Comparison of ENCODE assay signal across 9 cellular contexts in genomic region chr10:17444062-17444714, GRCh38. TPM values are rescaled to one million over a fixed set of nuclear protein-coding genes. Genes with fewer than 3 reads are reported as not detected.
DNase-seq lines count a peak whose midpoint lies in the region; ATAC-seq and TF ChIP-seq lines count a peak whose summit lies in the region.
"Had no signal": no experiment of that assay in that cellular context is flagged by ENCODE, and none has a peak within 500 bp of the region (broad histone marks: within the 10 kb centered on the region; RNA-seq: fewer than 3 reads in every experiment).

No MANE protein-coding gene starts in this region.

- peaks cover 0 to 14% (median 6%) of the 10 kb centered on the region in 5 donors for H3K36me3 Mint-ChIP-seq in naive thymus-derived CD4-positive, alpha-beta T cell
- peaks cover 6 to 11% (median 8%) of the 10 kb centered on the region in 3 experiments for H3K36me3 Mint-ChIP-seq in H9 (ENCODE audit: insufficient read depth in 1 of 3, low read depth in 3 of 3)

- peaks cover 5 to 30% (median 9%) of the 10 kb centered on the region in 5 donors for H3K27me3 Mint-ChIP-seq in naive thymus-derived CD4-positive, alpha-beta T cell
- H3K27me3 Mint-ChIP-seq in H9 (ENCODE audit: low read depth), result no peaks in the 10 kb centered on the region; the same call in 1 of the 2 replicates

- H4K8ac ChIP-seq in H9 (replicated peaks; ENCODE audit: insufficient read length, low read depth, low read length), result no peak overlapping the region

- H3K27ac ChIP-seq in naive thymus-derived CD4-positive, alpha-beta T cell (ENCODE audit: low read depth, low read length), result no peak overlapping the region
- no peak overlapping the region for H3K27ac ChIP-seq in H9 (ENCODE audit: insufficient read length, low read depth, low read length)

- peak overlapping the region in 6 of 10 donors; percentile 26 to 58 (median 43) for H3K4me3 Mint-ChIP-seq in naive thymus-derived CD4-positive, alpha-beta T cell
- no peak overlapping the region for H3K4me3 Mint-ChIP-seq in H9

- H3K14ac ChIP-seq in H9 (ENCODE audit: insufficient read depth, low read length), result no peak overlapping the region

- H4K91ac ChIP-seq in H9 (ENCODE audit: insufficient read length, low read depth, low read length), result no peak overlapping the region

- DNase-seq in NOMO-1 treated with DMSO at 0.1 percent for 48 hours (lab: John Stamatoyannopoulos, UW; ENCODE audit: unreplicated experiment) (peak; percentile 9), NOMO-1 treated with dmso at 0.1 percent for 144 hours (lab: John Stamatoyannopoulos, UW; ENCODE audit: unreplicated experiment) (no peak), NAMALWA (ENCODE audit: low spot score) (no peak), H9 (no peak), NCI-H2171 treated with DMSO at 0.1 percent for 48 hours (lab: John Stamatoyannopoulos, UW) (no peak)
- DNase-seq in naive thymus-derived CD4-positive, alpha-beta T cell, result peak in 2 of 9 donors; percentile 14 to 27

- H2BK120ac ChIP-seq in H9 (ENCODE audit: low read depth, low read length, poor library complexity, severe bottlenecking), result no peak overlapping the region

- H3K9me3 Mint-ChIP-seq in naive thymus-derived CD4-positive, alpha-beta T cell, result peaks cover 0 to 13% (median 6%) of the 10 kb centered on the region in 11 donors
- peaks cover 10 to 11% of the 10 kb centered on the region in 2 experiments for H3K9me3 Mint-ChIP-seq in H9

- H3K4me1 ChIP-seq in naive thymus-derived CD4-positive, alpha-beta T cell (ENCODE audit: control insufficient read depth in 2 of 2, insufficient read depth in 2 of 2, low read length in 2 of 2), result peaks cover 9 to 14% of the 10 kb centered on the region in 2 donors
- no peaks in the 10 kb centered on the region for H3K4me1 ChIP-seq in H9 (ENCODE audit: insufficient read depth, low read length)

- H3K9me3 ChIP-seq in naive thymus-derived CD4-positive, alpha-beta T cell (ENCODE audit: control insufficient read depth in 2 of 3, low read length in 3 of 3), result peaks cover 0 to 5% (median 0%) of the 10 kb centered on the region in 3 experiments
- no peaks in the 10 kb centered on the region for H3K9me3 ChIP-seq in H9 (ENCODE audit: control insufficient read depth, low read depth, low read length)

- H3K9ac ChIP-seq in H9 (ENCODE audit: extremely low read depth, insufficient read length, low read length), result no peak overlapping the region

- no peak overlapping the region for H2BK12ac ChIP-seq in H9 (ENCODE audit: insufficient read length, low read depth, low read length)

- no peaks in the 10 kb centered on the region for H3K36me3 ChIP-seq in naive thymus-derived CD4-positive, alpha-beta T cell (ENCODE audit: control insufficient read depth in 2 of 3, insufficient read depth in 3 of 3, low read length in 3 of 3)

- H3K4ac ChIP-seq in H9 (ENCODE audit: low read depth, low read length), result no peak overlapping the region

- no peak overlapping the region for H2AFZ ChIP-seq in H9 (ENCODE audit: low read length)

- no peak overlapping the region for H3K23ac ChIP-seq in H9 (ENCODE audit: insufficient read length, low read depth, low read length)

- H4K5ac ChIP-seq in H9 (ENCODE audit: insufficient read length, low read depth, low read length), result no peak overlapping the region

- H3T11ph ChIP-seq in H9 (ENCODE audit: low read length), result no peak overlapping the region

- no peaks in the 10 kb centered on the region for H3K79me1 ChIP-seq in H9 (ENCODE audit: insufficient read depth, low read depth, low read length, poor library complexity, severe bottlenecking)

- ATAC-seq in GM21717 (IDR thresholded peaks at IDR 0.05; ENCODE audit: unreplicated experiment), result peak; percentile 97
- peak; percentile 98 for ATAC-seq in HG03565 (IDR thresholded peaks at IDR 0.05; ENCODE audit: unreplicated experiment)
- peak; percentile 88 for ATAC-seq in naive thymus-derived CD4-positive, alpha-beta T cell

- POLR2A ChIA-PET in naive thymus-derived CD4-positive, alpha-beta T cell (lab: Charles Lee), result no interaction called here

- no peak overlapping the region for H2AK5ac ChIP-seq in H9 (ENCODE audit: insufficient read length, low read length)

- H3K27me3 ChIP-seq in naive thymus-derived CD4-positive, alpha-beta T cell (ENCODE audit: control insufficient read depth in 2 of 2, insufficient read depth in 2 of 2, low read length in 2 of 2), result no peaks in the 10 kb centered on the region
- no peaks in the 10 kb centered on the region for H3K27me3 ChIP-seq in H9 (ENCODE audit: insufficient read depth, low read length)

- H2BK20ac ChIP-seq in H9 (ENCODE audit: low read depth, low read length, poor library complexity, severe bottlenecking), result no peak overlapping the region

- H3K4me3 ChIP-seq in naive thymus-derived CD4-positive, alpha-beta T cell (ENCODE audit: low read length), result peak overlapping the region; percentile 16

- TF ChIP-seq CTCF in H9 (conservative IDR thresholded peaks at IDR 0.05), result no peak

- H3K27ac Mint-ChIP-seq in naive thymus-derived CD4-positive, alpha-beta T cell, result peak overlapping the region in 4 of 9 donors; percentile 1 to 63 (median 8)
- no peak overlapping the region for H3K27ac Mint-ChIP-seq in H9

- no CpG with 5 or more reads among the region's 7 CpGs for WGBS in H9 (ENCODE audit: extremely low coverage, insufficient read length, low lambda C conversion rate)

- no peaks in the 10 kb centered on the region for H3K23me2 ChIP-seq in H9 (ENCODE audit: insufficient read length, low read depth, low read length, poor library complexity, severe bottlenecking)

- intact Hi-C loops in naive thymus-derived CD4-positive, alpha-beta T cell (cut with micrococcal nuclease), result loop anchor here (1.0 to 5.0 kb wide), 3 partner anchors 9 to 63 kb away; no protein-coding TSS in a partner anchor

- H3K4me2 ChIP-seq in H9 (ENCODE audit: insufficient read depth, insufficient read length, low read length), result no peak overlapping the region

- H3K79me2 ChIP-seq in H9 (ENCODE audit: insufficient read depth, low read length), result no peaks in the 10 kb centered on the region

- CTCF ChIA-PET in naive thymus-derived CD4-positive, alpha-beta T cell (lab: Charles Lee), result no interaction called here

- H3K4me1 Mint-ChIP-seq in naive thymus-derived CD4-positive, alpha-beta T cell, result peaks cover 9 to 14% (median 11%) of the 10 kb centered on the region in 7 donors
- H3K4me1 Mint-ChIP-seq in H9, result peaks cover 10 to 14% of the 10 kb centered on the region in 2 experiments

- H2BK5ac ChIP-seq in H9 (ENCODE audit: insufficient read length, low read length), result no peak overlapping the region

- H2BK15ac ChIP-seq in H9 (ENCODE audit: low read depth, low read length), result no peak overlapping the region

- no peaks in the 10 kb centered on the region for H4K20me1 ChIP-seq in H9 (ENCODE audit: control insufficient read depth, insufficient read depth, insufficient read length)

- H3K18ac ChIP-seq in H9 (ENCODE audit: insufficient read length, low read depth, low read length), result no peak overlapping the region

- no peak overlapping the region for H3K56ac ChIP-seq in H9 (ENCODE audit: insufficient read length, low read depth, low read length)

RNA-seq across cellular contexts. Expression of gene ST8SIA6, which starts 10.2 kb away (rescaled TPM):
- total RNA-seq in naive thymus-derived CD4-positive, alpha-beta T cell, result 1 to 10 TPM in 1 of 5 experiments, under 1 TPM in 4; 0.43 to 2.5 (median 0.60) TPM
- polyA plus RNA-seq in naive thymus-derived CD4-positive, alpha-beta T cell, result under 1 TPM; 0.08 to 0.47 TPM
- total RNA-seq in H9 (2021), result 0.33 and 0.37 TPM in 2 replicates
- total RNA-seq: activated CD8-positive, alpha-beta memory T cell treated with anti-CD3 and anti-CD28 coated beads for 36 hours had no signal

Comparison
In these comparisons a context has a peak if more than half of its experiments do, and no peak if none do; other contexts are left out.
1. H3K4me3 Mint-ChIP-seq: peak in naive thymus-derived CD4-positive, alpha-beta T cell (6 of 10); none in H9 (0 of 2).
2. Peak in every context shown above with its lines, with median percentiles within 50 percentile points of each other: ATAC-seq.